25 cellular contexts compared by ENCODE assay signal in the genomic region with DNA sequence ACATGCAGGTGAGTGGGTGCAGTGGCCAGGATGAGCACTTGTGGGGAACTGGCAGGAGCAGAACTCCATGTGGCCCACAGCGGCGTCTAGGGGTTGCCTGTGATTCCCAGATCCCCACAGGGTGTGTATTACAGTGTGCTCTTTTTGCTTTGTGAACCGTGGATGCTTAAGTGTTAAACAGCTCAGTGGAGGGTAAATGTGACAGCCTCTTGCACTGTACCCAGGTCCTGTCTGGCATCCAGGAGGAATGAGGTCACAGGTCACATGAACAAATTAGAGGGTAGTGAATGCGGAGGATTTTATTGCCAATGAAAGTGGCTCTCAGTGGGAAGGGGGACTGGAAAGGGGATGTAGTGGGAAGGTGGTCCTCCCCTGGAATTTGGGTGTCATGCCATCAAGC.
"Had no signal": no experiment of that assay in that cellular context is flagged by ENCODE, and none has a peak within 500 bp of the region (broad histone marks: within the 10 kb centered on the region; RNA-seq: fewer than 3 reads in every experiment).

No MANE protein-coding gene starts in this region.

- H3K36me3 ChIP-seq: brain microvascular endothelial cell, cardiac muscle cell had no signal

- ATAC-seq: activated CD8-positive, alpha-beta T cell treated with anti-CD3 and anti-CD28 coated beads, Interleukin-2, amount 10 ng/mL, durations not matched to agents 7 days and 5 days; PC-3; WTC11 had no signal

- H3K9me3 Mint-ChIP-seq: activated naive CD4-positive, alpha-beta T cell treated with anti-CD3 and anti-CD28 coated beads for 36 hours; T-helper 1 cell treated with Interleukin-12 subunit alpha and Interleukin-12 subunit beta and Interleukin-4 antibody, amounts not matched to agents 30 μg/mL and 1 μg/mL, for 36 hours had no signal

- H3K36me3 Mint-ChIP-seq: activated naive CD8-positive, alpha-beta T cell had no signal

- H3K27me3 Mint-ChIP-seq: activated naive CD8-positive, alpha-beta T cell had no signal

- H3K4me3 ChIP-seq: cardiac muscle cell had no signal

- DNase-seq: activated CD4-positive, alpha-beta T cell treated with anti-CD3 and anti-CD28 coated beads for 48 hours; activated CD4-positive, alpha-beta T cell treated with anti-CD3 and anti-CD28 coated beads, Interleukin-2, amount 50 U/mL, for 4 hours; activated CD4-positive, CD25-positive, alpha-beta regulatory T cell treated with anti-CD3 and anti-CD28 coated beads, Interleukin-2, amount 50 U/mL, for 72 hours; activated CD8-positive, alpha-beta memory T cell treated with anti-CD3 and anti-CD28 coated beads, Interleukin-2, amount 50 U/mL, for 48 hours; activated CD8-positive, alpha-beta T cell treated with anti-CD3 and anti-CD28 coated beads, Interleukin-2, amount 10 ng/mL, durations not matched to agents 7 days and 5 days; activated gamma-delta T cell; activated naive CD4-positive, alpha-beta T cell treated with anti-CD3 and anti-CD28 coated beads for 36 hours; activated T-cell treated with anti-CD3 and anti-CD28 coated beads, Interleukin-2, amount 50 U/mL, for 1 hour; amygdala; brain microvascular endothelial cell; cerebellar nuclear complex; KG1; NCI-H1092; NCI-H1417; NCI-H1930; NCI-H2107; NCI-H510A treated with DMSO at 0.1 percent for 48 hours; NCI-H69; NK-92 treated with Interleukin-12 subunit alpha and Interleukin-12 subunit beta, amount 100 ng/mL, for 24 hours; PC-3; SHP77 treated with DMSO at 0.1 percent for 48 hours had no signal

- H3K4me3 Mint-ChIP-seq: activated CD8-positive, alpha-beta T cell treated with anti-CD3 and anti-CD28 coated beads, Interleukin-2, amount 10 ng/mL, durations not matched to agents 7 days and 5 days; activated naive CD4-positive, alpha-beta T cell treated with anti-CD3 and anti-CD28 coated beads for 36 hours; activated naive CD8-positive, alpha-beta T cell; T-helper 1 cell treated with Interleukin-12 subunit alpha and Interleukin-12 subunit beta and Interleukin-4 antibody, amounts not matched to agents 30 μg/mL and 1 μg/mL, for 36 hours; WTC11 had no signal

- H3K27ac ChIP-seq: brain microvascular endothelial cell, cardiac muscle cell had no signal

- H3K27me3 ChIP-seq: brain microvascular endothelial cell, cardiac muscle cell had no signal

- H3K27ac Mint-ChIP-seq: activated CD8-positive, alpha-beta T cell treated with anti-CD3 and anti-CD28 coated beads, Interleukin-2, amount 10 ng/mL, durations not matched to agents 7 days and 5 days; activated naive CD4-positive, alpha-beta T cell treated with anti-CD3 and anti-CD28 coated beads for 36 hours; activated naive CD8-positive, alpha-beta T cell; T-helper 1 cell treated with Interleukin-12 subunit alpha and Interleukin-12 subunit beta and Interleukin-4 antibody, amounts not matched to agents 30 μg/mL and 1 μg/mL, for 36 hours; WTC11 had no signal
